ENCODE assay signal across 34 cellular contexts in genomic region chr15:97443101-97443500, GRCh38.
"Had no signal": no experiment of that assay in that cellular context is flagged by ENCODE, and none has a peak within 500 bp of the region (broad histone marks: within the 10 kb centered on the region; RNA-seq: fewer than 3 reads in every experiment).

No MANE protein-coding gene starts in this region.

- DNase-seq: Karpas-422, Kasumi-1, KG1, MG63, MM.1S, MV-4-11, NCI-H1048, NCI-H1092, NCI-H1092 treated with DMSO at 0.1 percent for 48 hours, NCI-H1105, NCI-H1105 treated with DMSO at 0.1 percent for 48 hours, NCI-H1417, NCI-H1417 treated with DMSO at 0.1 percent for 48 hours, NCI-H1436, NCI-H1436 treated with DMSO at 0.1 percent for 48 hours, NCI-H146, NCI-H1694, NCI-H1694 treated with DMSO at 0.1 percent for 48 hours, NCI-H187, NCI-H187 treated with DMSO at 0.1 percent for 48 hours, NCI-H1930, NCI-H2029, NCI-H2081 treated with DMSO at 0.1 percent for 48 hours, NCI-H2107, NCI-H2171, NCI-H2171 treated with DMSO at 0.1 percent for 48 hours, NCI-H2227 treated with DMSO at 0.1 percent for 48 hours, NCI-H226, NCI-H345, NCI-H446, NCI-H446 treated with DMSO at 0.1 percent for 48 hours, NCI-H510A, NCI-H510A treated with DMSO at 0.1 percent for 48 hours had no signal

- H3K27ac ChIP-seq: KMS-11 had no signal

- H3K4me3 ChIP-seq: MG63 had no signal

- H3K4me2 ChIP-seq: KMS-11 had no signal

- H3K27me3 ChIP-seq: MG63 had no signal

- H3K9ac ChIP-seq: KMS-11 had no signal

- H3K9me3 ChIP-seq: MG63 had no signal

- H3K36me3 ChIP-seq: MG63 had no signal
